In the genomic region with DNA sequence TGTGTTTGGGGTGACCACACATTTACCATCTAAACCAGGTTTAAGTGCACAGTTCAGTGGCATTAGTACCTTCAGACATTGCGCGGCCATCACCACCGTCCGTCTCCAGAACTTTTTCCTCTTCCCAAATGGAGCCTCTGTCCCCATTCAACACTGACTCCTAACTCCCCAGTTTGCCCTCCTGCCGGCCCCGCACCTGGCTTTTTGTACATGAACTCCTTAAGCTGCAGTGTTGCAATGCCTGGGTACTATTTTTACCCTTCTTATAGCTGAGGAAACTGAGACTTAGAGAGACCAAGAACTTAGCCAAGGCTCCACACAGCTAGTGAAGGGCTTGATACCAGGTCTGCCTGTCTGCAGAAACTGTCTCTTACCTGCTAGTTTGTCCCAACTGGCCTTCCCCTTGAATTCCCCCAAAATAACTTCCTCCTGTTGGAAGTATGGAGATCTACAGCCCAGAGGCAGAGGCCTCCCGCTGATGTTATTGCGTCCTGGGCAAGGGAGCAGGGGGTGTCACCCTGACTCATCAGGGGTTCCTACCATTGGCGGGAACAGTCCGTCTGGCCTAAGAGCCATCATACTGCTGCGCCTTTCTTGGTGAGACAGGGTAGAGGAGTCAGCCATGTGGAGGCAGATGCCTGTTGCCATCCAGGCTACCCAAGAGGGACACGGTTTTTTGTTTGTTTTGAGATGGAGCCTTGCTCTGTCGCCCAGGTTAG, we compare ENCODE assay signal across 16 cellular contexts.
"Had no signal": no experiment of that assay in that cellular context is flagged by ENCODE, and none has a peak within 500 bp of the region (broad histone marks: within the 10 kb centered on the region; RNA-seq: fewer than 3 reads in every experiment).

No MANE protein-coding gene starts in this region.

- H3K27ac ChIP-seq: heart left ventricle, tibial nerve had no signal

- H3K9me3 ChIP-seq: heart left ventricle, tibial nerve had no signal

- ATAC-seq: activated naive CD4-positive, alpha-beta T cell treated with anti-CD3 and anti-CD28 coated beads, Interleukin-2, amount 50 U/mL, for 72 hours; heart left ventricle; left colon had no signal

- H3K4me3 ChIP-seq: heart left ventricle, tibial nerve had no signal

- DNase-seq: activated CD4-positive, alpha-beta T cell treated with anti-CD3 and anti-CD28 coated beads, Interleukin-2, amount 50 U/mL, for 48 hours; activated CD4-positive, CD25-positive, alpha-beta regulatory T cell treated with anti-CD3 and anti-CD28 coated beads, Interleukin-2, amount 50 U/mL, for 72 hours; activated gamma-delta T cell; activated T-cell treated with anti-CD3 and anti-CD28 coated beads, Interleukin-2, amount 50 U/mL, for 24 hours; amniotic stem cell; effector CD8-positive, alpha-beta T cell; heart left ventricle; left colon; retina; stimulated activated CD4-positive, alpha-beta T cell treated with anti-CD3 and anti-CD28 coated beads, Interleukin-15, amount 100 ng/mL, for 24 hours; stimulated activated CD4-positive, alpha-beta T cell treated with anti-CD3 and anti-CD28 coated beads, Interleukin-4, amount 100 ng/mL, for 1 hour; stimulated activated naive CD4-positive, alpha-beta T cell; substantia nigra; T-helper 9 cell had no signal

- H3K27me3 ChIP-seq: heart left ventricle, tibial nerve had no signal
